36 cellular contexts compared by ENCODE assay signal in genomic region chr1:69930396-69930795, GRCh38.
"Had no signal": no experiment of that assay in that cellular context is flagged by ENCODE, and none has a peak within 500 bp of the region (broad histone marks: within the 10 kb centered on the region; RNA-seq: fewer than 3 reads in every experiment).

No MANE protein-coding gene starts in this region.

- H3K4me3 Mint-ChIP-seq: activated CD4-positive, alpha-beta memory T cell treated with anti-CD3 and anti-CD28 coated beads, Interleukin-2, amount 10 ng/mL, durations not matched to agents 7 days and 5 days; activated CD4-positive, alpha-beta T cell treated with anti-CD3 and anti-CD28 coated beads for 36 hours; activated CD4-positive, alpha-beta T cell treated with anti-CD3 and anti-CD28 coated beads, Interleukin-2, amount 10 ng/mL, durations not matched to agents 7 days and 5 days; activated CD8-positive, alpha-beta memory T cell treated with anti-CD3 and anti-CD28 coated beads, Interleukin-2, amount 10 ng/mL, durations not matched to agents 7 days and 5 days; activated CD8-positive, alpha-beta T cell treated with anti-CD3 and anti-CD28 coated beads, Interleukin-2, amount 10 ng/mL, durations not matched to agents 7 days and 5 days; activated naive CD4-positive, alpha-beta T cell treated with anti-CD3 and anti-CD28 coated beads, Interleukin-2, amount 10 ng/mL, durations not matched to agents 7 days and 5 days; activated naive CD4-positive, alpha-beta T cell treated with anti-CD3 and anti-CD28 coated beads, Interleukin-2, amount 50 U/mL, for 24 hours; activated naive CD8-positive, alpha-beta T cell; activated naive CD8-positive, alpha-beta T cell treated with anti-CD3 and anti-CD28 coated beads, Interleukin-2, amount 10 ng/mL, durations not matched to agents 7 days and 5 days; activated naive CD8-positive, alpha-beta T cell treated with anti-CD3 and anti-CD28 coated beads, Interleukin-2, amount 50 U/mL, for 24 hours; activated T-cell treated with anti-CD3 and anti-CD28 coated beads, Interleukin-2, amount 50 U/mL, for 24 hours; T-helper 1 cell treated with Interleukin-12 subunit alpha and Interleukin-12 subunit beta and Interleukin-4 antibody, amounts not matched to agents 30 μg/mL and 1 μg/mL, for 36 hours; T-helper 2 cell treated with Interferon-gamma antibody and Interleukin-4, amounts not matched to agents 5 μg/mL and 100 μg/mL, for 36 hours; WTC11 had no signal

- H3K27ac ChIP-seq: body of pancreas, brain microvascular endothelial cell, breast epithelium, VCaP had no signal

- DNase-seq: activated CD4-positive, alpha-beta memory T cell treated with anti-CD3 and anti-CD28 coated beads, Interleukin-2, amount 10 ng/mL, durations not matched to agents 7 days and 5 days; activated CD4-positive, alpha-beta T cell treated with anti-CD3 and anti-CD28 coated beads for 1 hour; activated CD4-positive, alpha-beta T cell treated with anti-CD3 and anti-CD28 coated beads for 36 hours; activated CD4-positive, alpha-beta T cell treated with anti-CD3 and anti-CD28 coated beads for 48 hours; activated CD4-positive, alpha-beta T cell treated with anti-CD3 and anti-CD28 coated beads, Interleukin-2, amount 10 ng/mL, durations not matched to agents 7 days and 5 days; activated CD4-positive, alpha-beta T cell treated with anti-CD3 and anti-CD28 coated beads, Interleukin-2, amount 50 U/mL, for 48 hours; activated CD4-positive, CD25-positive, alpha-beta regulatory T cell; activated CD8-positive, alpha-beta memory T cell treated with anti-CD3 and anti-CD28 coated beads for 24 hours; activated CD8-positive, alpha-beta memory T cell treated with anti-CD3 and anti-CD28 coated beads, Interleukin-2, amount 10 ng/mL, durations not matched to agents 7 days and 5 days; activated CD8-positive, alpha-beta memory T cell treated with anti-CD3 and anti-CD28 coated beads, Interleukin-2, amount 50 U/mL, for 48 hours; activated CD8-positive, alpha-beta T cell treated with anti-CD3 and anti-CD28 coated beads, Interleukin-2, amount 10 ng/mL, durations not matched to agents 7 days and 5 days; activated effector memory CD4-positive, alpha-beta T cell treated with Interleukin-2 at 50 U/mL for 16 hours; activated gamma-delta T cell; activated naive CD4-positive, alpha-beta T cell treated with anti-CD3 and anti-CD28 coated beads, Interleukin-2, amount 10 ng/mL, durations not matched to agents 7 days and 5 days; activated naive CD4-positive, alpha-beta T cell treated with Interleukin-2 at 50 U/mL for 16 hours; activated naive CD8-positive, alpha-beta T cell treated with anti-CD3 and anti-CD28 coated beads, Interleukin-2, amount 10 ng/mL, durations not matched to agents 7 days and 5 days; activated naive CD8-positive, alpha-beta T cell treated with anti-CD3 and anti-CD28 coated beads, Interleukin-2, amount 50 U/mL, for 24 hours; activated T-cell treated with anti-CD3 and anti-CD28 coated beads, Interleukin-2, amount 50 U/mL, for 24 hours; activated T-cell treated with anti-CD3 and anti-CD28 coated beads, Interleukin-2, amount 50 U/mL, for 48 hours; amniotic stem cell; aorta; body of pancreas; brain microvascular endothelial cell; central memory CD4-positive, alpha-beta T cell; SW 1271; T-helper 1 cell; T-helper 2 cell; T-helper 9 cell had no signal

- H3K27ac Mint-ChIP-seq: activated CD4-positive, alpha-beta memory T cell treated with anti-CD3 and anti-CD28 coated beads, Interleukin-2, amount 10 ng/mL, durations not matched to agents 7 days and 5 days; activated CD4-positive, alpha-beta T cell treated with anti-CD3 and anti-CD28 coated beads for 36 hours; activated CD4-positive, alpha-beta T cell treated with anti-CD3 and anti-CD28 coated beads, Interleukin-2, amount 10 ng/mL, durations not matched to agents 7 days and 5 days; activated CD8-positive, alpha-beta memory T cell treated with anti-CD3 and anti-CD28 coated beads, Interleukin-2, amount 10 ng/mL, durations not matched to agents 7 days and 5 days; activated CD8-positive, alpha-beta T cell treated with anti-CD3 and anti-CD28 coated beads, Interleukin-2, amount 10 ng/mL, durations not matched to agents 7 days and 5 days; activated naive CD4-positive, alpha-beta T cell treated with anti-CD3 and anti-CD28 coated beads, Interleukin-2, amount 10 ng/mL, durations not matched to agents 7 days and 5 days; activated naive CD4-positive, alpha-beta T cell treated with anti-CD3 and anti-CD28 coated beads, Interleukin-2, amount 50 U/mL, for 24 hours; activated naive CD8-positive, alpha-beta T cell; activated naive CD8-positive, alpha-beta T cell treated with anti-CD3 and anti-CD28 coated beads, Interleukin-2, amount 10 ng/mL, durations not matched to agents 7 days and 5 days; activated naive CD8-positive, alpha-beta T cell treated with anti-CD3 and anti-CD28 coated beads, Interleukin-2, amount 50 U/mL, for 24 hours; activated T-cell treated with anti-CD3 and anti-CD28 coated beads, Interleukin-2, amount 50 U/mL, for 24 hours; activated T-helper 2 cell treated with anti-CD3 and anti-CD28 coated beads, Interferon-gamma antibody, Interleukin-2, Interleukin-4, amounts not matched to agents 10 μg/mL and 5 μg/mL and 100 μg/mL, durations not matched to agents 14 hours and 24 hours and 36 hours; T-helper 1 cell treated with Interleukin-12 subunit alpha and Interleukin-12 subunit beta and Interleukin-4 antibody, amounts not matched to agents 30 μg/mL and 1 μg/mL, for 36 hours; T-helper 2 cell treated with Interferon-gamma antibody and Interleukin-4, amounts not matched to agents 5 μg/mL and 100 μg/mL, for 36 hours; WTC11 had no signal

- H3K36me3 Mint-ChIP-seq: activated naive CD4-positive, alpha-beta T cell treated with anti-CD3 and anti-CD28 coated beads, Interleukin-2, amount 10 ng/mL, durations not matched to agents 7 days and 5 days; activated naive CD4-positive, alpha-beta T cell treated with anti-CD3 and anti-CD28 coated beads, Interleukin-2, amount 50 U/mL, for 24 hours; activated naive CD8-positive, alpha-beta T cell; activated naive CD8-positive, alpha-beta T cell treated with anti-CD3 and anti-CD28 coated beads, Interleukin-2, amount 10 ng/mL, durations not matched to agents 7 days and 5 days had no signal

- H3K27me3 ChIP-seq: body of pancreas, brain microvascular endothelial cell, breast epithelium had no signal

- H3K9me3 ChIP-seq: body of pancreas, breast epithelium had no signal

- H3K4me3 ChIP-seq: body of pancreas, breast epithelium had no signal

- H3K4me1 ChIP-seq: body of pancreas, breast epithelium had no signal

- H3K27me3 Mint-ChIP-seq: activated CD4-positive, alpha-beta memory T cell treated with anti-CD3 and anti-CD28 coated beads, Interleukin-2, amount 10 ng/mL, durations not matched to agents 7 days and 5 days; activated CD4-positive, alpha-beta T cell treated with anti-CD3 and anti-CD28 coated beads for 36 hours; activated CD4-positive, alpha-beta T cell treated with anti-CD3 and anti-CD28 coated beads, Interleukin-2, amount 10 ng/mL, durations not matched to agents 7 days and 5 days; activated CD8-positive, alpha-beta memory T cell treated with anti-CD3 and anti-CD28 coated beads, Interleukin-2, amount 10 ng/mL, durations not matched to agents 7 days and 5 days; activated naive CD4-positive, alpha-beta T cell treated with anti-CD3 and anti-CD28 coated beads, Interleukin-2, amount 10 ng/mL, durations not matched to agents 7 days and 5 days; activated naive CD4-positive, alpha-beta T cell treated with anti-CD3 and anti-CD28 coated beads, Interleukin-2, amount 50 U/mL, for 24 hours; activated naive CD8-positive, alpha-beta T cell; activated naive CD8-positive, alpha-beta T cell treated with anti-CD3 and anti-CD28 coated beads, Interleukin-2, amount 10 ng/mL, durations not matched to agents 7 days and 5 days; activated naive CD8-positive, alpha-beta T cell treated with anti-CD3 and anti-CD28 coated beads, Interleukin-2, amount 50 U/mL, for 24 hours; activated T-cell treated with anti-CD3 and anti-CD28 coated beads, Interleukin-2, amount 50 U/mL, for 24 hours had no signal

- H3K4me1 Mint-ChIP-seq: activated CD4-positive, alpha-beta memory T cell treated with anti-CD3 and anti-CD28 coated beads, Interleukin-2, amount 10 ng/mL, durations not matched to agents 7 days and 5 days; activated CD4-positive, alpha-beta T cell treated with anti-CD3 and anti-CD28 coated beads for 36 hours; activated CD4-positive, alpha-beta T cell treated with anti-CD3 and anti-CD28 coated beads, Interleukin-2, amount 10 ng/mL, durations not matched to agents 7 days and 5 days; activated CD8-positive, alpha-beta memory T cell treated with anti-CD3 and anti-CD28 coated beads, Interleukin-2, amount 10 ng/mL, durations not matched to agents 7 days and 5 days; activated naive CD4-positive, alpha-beta T cell treated with anti-CD3 and anti-CD28 coated beads, Interleukin-2, amount 10 ng/mL, durations not matched to agents 7 days and 5 days; activated naive CD4-positive, alpha-beta T cell treated with anti-CD3 and anti-CD28 coated beads, Interleukin-2, amount 50 U/mL, for 24 hours; activated naive CD8-positive, alpha-beta T cell treated with anti-CD3 and anti-CD28 coated beads, Interleukin-2, amount 10 ng/mL, durations not matched to agents 7 days and 5 days; activated naive CD8-positive, alpha-beta T cell treated with anti-CD3 and anti-CD28 coated beads, Interleukin-2, amount 50 U/mL, for 24 hours; WTC11 had no signal

- H3K36me3 ChIP-seq: brain microvascular endothelial cell had no signal

- H3K9me3 Mint-ChIP-seq: activated T-cell treated with anti-CD3 and anti-CD28 coated beads, Interleukin-2, amount 50 U/mL, for 24 hours had no signal
